ENCODE assay signal across 1 cellular context in the genomic region with DNA sequence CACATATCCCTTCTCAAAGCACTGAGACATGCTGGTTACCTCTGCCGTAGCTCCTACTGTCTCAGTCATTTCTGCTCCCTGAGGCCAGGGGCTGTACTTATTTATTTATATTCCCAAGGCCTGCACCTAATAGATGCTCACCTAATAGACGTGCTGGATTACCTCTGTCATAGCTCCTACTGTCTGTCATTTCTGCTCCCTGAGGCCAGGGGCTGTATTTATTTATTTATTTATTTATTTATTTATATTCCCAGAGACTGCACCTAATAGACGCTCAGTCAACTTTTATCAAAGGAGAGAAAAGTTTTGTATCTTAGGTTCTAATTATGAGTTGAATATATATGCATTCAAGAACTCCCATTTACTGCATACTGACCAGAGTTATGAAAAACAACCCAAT.
A peak's percentile ranks its signal among the peaks of the same experiment; 100 is the strongest.
TF ChIP-seq lines count a peak whose summit lies in the region.

No MANE protein-coding gene starts in this region.

TF ChIP-seq in HEK293, 187 proteins besides CTCF, POLR2A, EP300 and RAD21 (continued from another document and continues in another):
- TF ChIP-seq, protein P1, sequence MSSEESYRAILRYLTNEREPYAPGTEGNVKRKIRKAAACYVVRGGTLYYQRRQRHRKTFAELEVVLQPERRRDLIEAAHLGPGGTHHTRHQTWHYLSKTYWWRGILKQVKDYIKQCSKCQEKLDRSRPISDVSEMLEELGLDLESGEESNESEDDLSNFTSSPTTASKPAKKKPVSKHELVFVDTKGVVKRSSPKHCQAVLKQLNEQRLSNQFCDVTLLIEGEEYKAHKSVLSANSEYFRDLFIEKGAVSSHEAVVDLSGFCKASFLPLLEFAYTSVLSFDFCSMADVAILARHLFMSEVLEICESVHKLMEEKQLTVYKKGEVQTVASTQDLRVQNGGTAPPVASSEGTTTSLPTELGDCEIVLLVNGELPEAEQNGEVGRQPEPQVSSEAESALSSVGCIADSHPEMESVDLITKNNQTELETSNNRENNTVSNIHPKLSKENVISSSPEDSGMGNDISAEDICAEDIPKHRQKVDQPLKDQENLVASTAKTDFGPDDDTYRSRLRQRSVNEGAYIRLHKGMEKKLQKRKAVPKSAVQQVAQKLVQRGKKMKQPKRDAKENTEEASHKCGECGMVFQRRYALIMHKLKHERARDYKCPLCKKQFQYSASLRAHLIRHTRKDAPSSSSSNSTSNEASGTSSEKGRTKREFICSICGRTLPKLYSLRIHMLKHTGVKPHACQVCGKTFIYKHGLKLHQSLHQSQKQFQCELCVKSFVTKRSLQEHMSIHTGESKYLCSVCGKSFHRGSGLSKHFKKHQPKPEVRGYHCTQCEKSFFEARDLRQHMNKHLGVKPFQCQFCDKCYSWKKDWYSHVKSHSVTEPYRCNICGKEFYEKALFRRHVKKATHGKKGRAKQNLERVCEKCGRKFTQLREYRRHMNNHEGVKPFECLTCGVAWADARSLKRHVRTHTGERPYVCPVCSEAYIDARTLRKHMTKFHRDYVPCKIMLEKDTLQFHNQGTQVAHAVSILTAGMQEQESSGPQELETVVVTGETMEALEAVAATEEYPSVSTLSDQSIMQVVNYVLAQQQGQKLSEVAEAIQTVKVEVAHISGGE (tag by site-specific recombination; conservative IDR thresholded peaks at IDR 0.05; ENCODE audit: low read depth) = peak; percentile 73
- TF ChIP-seq, protein P2, sequence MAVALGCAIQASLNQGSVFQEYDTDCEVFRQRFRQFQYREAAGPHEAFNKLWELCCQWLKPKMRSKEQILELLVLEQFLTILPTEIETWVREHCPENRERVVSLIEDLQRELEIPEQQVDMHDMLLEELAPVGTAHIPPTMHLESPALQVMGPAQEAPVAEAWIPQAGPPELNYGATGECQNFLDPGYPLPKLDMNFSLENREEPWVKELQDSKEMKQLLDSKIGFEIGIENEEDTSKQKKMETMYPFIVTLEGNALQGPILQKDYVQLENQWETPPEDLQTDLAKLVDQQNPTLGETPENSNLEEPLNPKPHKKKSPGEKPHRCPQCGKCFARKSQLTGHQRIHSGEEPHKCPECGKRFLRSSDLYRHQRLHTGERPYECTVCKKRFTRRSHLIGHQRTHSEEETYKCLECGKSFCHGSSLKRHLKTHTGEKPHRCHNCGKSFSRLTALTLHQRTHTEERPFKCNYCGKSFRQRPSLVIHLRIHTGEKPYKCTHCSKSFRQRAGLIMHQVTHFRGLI (tag by site-specific recombination; IDR thresholded peaks at IDR 0.05) = no peak
- no peak for TF ChIP-seq ZSCAN23 (tag by site-specific recombination; IDR thresholded peaks at IDR 0.05)
- no peak for TF ChIP-seq ZBTB1 (tag by site-specific recombination; IDR thresholded peaks at IDR 0.05)
- TF ChIP-seq, protein P3, sequence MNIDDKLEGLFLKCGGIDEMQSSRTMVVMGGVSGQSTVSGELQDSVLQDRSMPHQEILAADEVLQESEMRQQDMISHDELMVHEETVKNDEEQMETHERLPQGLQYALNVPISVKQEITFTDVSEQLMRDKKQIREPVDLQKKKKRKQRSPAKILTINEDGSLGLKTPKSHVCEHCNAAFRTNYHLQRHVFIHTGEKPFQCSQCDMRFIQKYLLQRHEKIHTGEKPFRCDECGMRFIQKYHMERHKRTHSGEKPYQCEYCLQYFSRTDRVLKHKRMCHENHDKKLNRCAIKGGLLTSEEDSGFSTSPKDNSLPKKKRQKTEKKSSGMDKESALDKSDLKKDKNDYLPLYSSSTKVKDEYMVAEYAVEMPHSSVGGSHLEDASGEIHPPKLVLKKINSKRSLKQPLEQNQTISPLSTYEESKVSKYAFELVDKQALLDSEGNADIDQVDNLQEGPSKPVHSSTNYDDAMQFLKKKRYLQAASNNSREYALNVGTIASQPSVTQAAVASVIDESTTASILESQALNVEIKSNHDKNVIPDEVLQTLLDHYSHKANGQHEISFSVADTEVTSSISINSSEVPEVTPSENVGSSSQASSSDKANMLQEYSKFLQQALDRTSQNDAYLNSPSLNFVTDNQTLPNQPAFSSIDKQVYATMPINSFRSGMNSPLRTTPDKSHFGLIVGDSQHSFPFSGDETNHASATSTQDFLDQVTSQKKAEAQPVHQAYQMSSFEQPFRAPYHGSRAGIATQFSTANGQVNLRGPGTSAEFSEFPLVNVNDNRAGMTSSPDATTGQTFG (tag by site-specific recombination; IDR thresholded peaks at IDR 0.05; ENCODE audit: borderline replicate concordance) = no peak
- no peak for TF ChIP-seq SALL2 (tag by site-specific recombination; IDR thresholded peaks at IDR 0.05; ENCODE audit: borderline replicate concordance)
- TF ChIP-seq ZNF114 (tag by site-specific recombination; IDR thresholded peaks at IDR 0.05) = no peak
- TF ChIP-seq, protein P4, sequence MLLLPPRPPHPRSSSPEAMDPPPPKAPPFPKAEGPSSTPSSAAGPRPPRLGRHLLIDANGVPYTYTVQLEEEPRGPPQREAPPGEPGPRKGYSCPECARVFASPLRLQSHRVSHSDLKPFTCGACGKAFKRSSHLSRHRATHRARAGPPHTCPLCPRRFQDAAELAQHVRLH (tag by site-specific recombination; IDR thresholded peaks at IDR 0.05) = no peak
- TF ChIP-seq, protein P5, sequence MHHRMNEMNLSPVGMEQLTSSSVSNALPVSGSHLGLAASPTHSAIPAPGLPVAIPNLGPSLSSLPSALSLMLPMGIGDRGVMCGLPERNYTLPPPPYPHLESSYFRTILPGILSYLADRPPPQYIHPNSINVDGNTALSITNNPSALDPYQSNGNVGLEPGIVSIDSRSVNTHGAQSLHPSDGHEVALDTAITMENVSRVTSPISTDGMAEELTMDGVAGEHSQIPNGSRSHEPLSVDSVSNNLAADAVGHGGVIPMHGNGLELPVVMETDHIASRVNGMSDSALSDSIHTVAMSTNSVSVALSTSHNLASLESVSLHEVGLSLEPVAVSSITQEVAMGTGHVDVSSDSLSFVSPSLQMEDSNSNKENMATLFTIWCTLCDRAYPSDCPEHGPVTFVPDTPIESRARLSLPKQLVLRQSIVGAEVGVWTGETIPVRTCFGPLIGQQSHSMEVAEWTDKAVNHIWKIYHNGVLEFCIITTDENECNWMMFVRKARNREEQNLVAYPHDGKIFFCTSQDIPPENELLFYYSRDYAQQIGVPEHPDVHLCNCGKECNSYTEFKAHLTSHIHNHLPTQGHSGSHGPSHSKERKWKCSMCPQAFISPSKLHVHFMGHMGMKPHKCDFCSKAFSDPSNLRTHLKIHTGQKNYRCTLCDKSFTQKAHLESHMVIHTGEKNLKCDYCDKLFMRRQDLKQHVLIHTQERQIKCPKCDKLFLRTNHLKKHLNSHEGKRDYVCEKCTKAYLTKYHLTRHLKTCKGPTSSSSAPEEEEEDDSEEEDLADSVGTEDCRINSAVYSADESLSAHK (tag by site-specific recombination; IDR thresholded peaks at IDR 0.05) = no peak
- TF ChIP-seq ZBTB48 (tag by site-specific recombination; IDR thresholded peaks at IDR 0.05) = no peak
- no peak for TF ChIP-seq ZNF16 (tag by site-specific recombination; IDR thresholded peaks at IDR 0.05; ENCODE audit: low read depth)
- no peak for TF ChIP-seq SCRT1 (tag by site-specific recombination; IDR thresholded peaks at IDR 0.05; ENCODE audit: borderline replicate concordance)
- TF ChIP-seq HOXC10 (CRISPR knock-in tag; IDR thresholded peaks at IDR 0.05) = no peak
- no peak for TF ChIP-seq ZNF157 (tag by site-specific recombination; IDR thresholded peaks at IDR 0.05)
- TF ChIP-seq ZNF174 (tag by site-specific recombination; IDR thresholded peaks at IDR 0.05) = no peak
- TF ChIP-seq ZNF830 (tag by site-specific recombination; IDR thresholded peaks at IDR 0.05; ENCODE audit: low read depth) = no peak
- TF ChIP-seq, protein P6, sequence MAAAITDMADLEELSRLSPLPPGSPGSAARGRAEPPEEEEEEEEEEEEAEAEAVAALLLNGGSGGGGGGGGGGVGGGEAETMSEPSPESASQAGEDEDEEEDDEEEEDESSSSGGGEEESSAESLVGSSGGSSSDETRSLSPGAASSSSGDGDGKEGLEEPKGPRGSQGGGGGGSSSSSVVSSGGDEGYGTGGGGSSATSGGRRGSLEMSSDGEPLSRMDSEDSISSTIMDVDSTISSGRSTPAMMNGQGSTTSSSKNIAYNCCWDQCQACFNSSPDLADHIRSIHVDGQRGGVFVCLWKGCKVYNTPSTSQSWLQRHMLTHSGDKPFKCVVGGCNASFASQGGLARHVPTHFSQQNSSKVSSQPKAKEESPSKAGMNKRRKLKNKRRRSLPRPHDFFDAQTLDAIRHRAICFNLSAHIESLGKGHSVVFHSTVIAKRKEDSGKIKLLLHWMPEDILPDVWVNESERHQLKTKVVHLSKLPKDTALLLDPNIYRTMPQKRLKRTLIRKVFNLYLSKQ (tag by site-specific recombination; IDR thresholded peaks at IDR 0.05; ENCODE audit: borderline replicate concordance) = no peak
- TF ChIP-seq ZNF768 (tag by site-specific recombination; IDR thresholded peaks at IDR 0.05) = no peak
- TF ChIP-seq ZFP37 (tag by site-specific recombination; IDR thresholded peaks at IDR 0.05) = no peak
- TF ChIP-seq ZNF610 (tag by site-specific recombination; IDR thresholded peaks at IDR 0.05; ENCODE audit: borderline replicate concordance) = no peak
- TF ChIP-seq, protein P7, sequence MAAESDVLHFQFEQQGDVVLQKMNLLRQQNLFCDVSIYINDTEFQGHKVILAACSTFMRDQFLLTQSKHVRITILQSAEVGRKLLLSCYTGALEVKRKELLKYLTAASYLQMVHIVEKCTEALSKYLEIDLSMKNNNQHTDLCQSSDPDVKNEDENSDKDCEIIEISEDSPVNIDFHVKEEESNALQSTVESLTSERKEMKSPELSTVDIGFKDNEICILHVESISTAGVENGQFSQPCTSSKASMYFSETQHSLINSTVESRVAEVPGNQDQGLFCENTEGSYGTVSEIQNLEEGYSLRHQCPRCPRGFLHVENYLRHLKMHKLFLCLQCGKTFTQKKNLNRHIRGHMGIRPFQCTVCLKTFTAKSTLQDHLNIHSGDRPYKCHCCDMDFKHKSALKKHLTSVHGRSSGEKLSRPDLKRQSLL (tag by site-specific recombination; IDR thresholded peaks at IDR 0.05) = no peak
- TF ChIP-seq ZNF561 (tag by site-specific recombination; IDR thresholded peaks at IDR 0.05; ENCODE audit: borderline replicate concordance) = no peak
- no peak for TF ChIP-seq REPIN1 (tag by site-specific recombination; IDR thresholded peaks at IDR 0.05; ENCODE audit: low read depth)
- TF ChIP-seq ZNF555 (tag by site-specific recombination; conservative IDR thresholded peaks at IDR 0.05) = peak; percentile 73
- no peak for TF ChIP-seq ZNF146 (tag by site-specific recombination; IDR thresholded peaks at IDR 0.05)
- no peak for TF ChIP-seq ZNF223 (tag by site-specific recombination; IDR thresholded peaks at IDR 0.05)
- TF ChIP-seq ZNF626 (tag by site-specific recombination; IDR thresholded peaks at IDR 0.05) = no peak
- TF ChIP-seq ZNF776 (tag by site-specific recombination; IDR thresholded peaks at IDR 0.05; ENCODE audit: borderline replicate concordance) = no peak
- TF ChIP-seq ZNF138 (tag by site-specific recombination; IDR thresholded peaks at IDR 0.05; ENCODE audit: borderline replicate concordance) = 0 out of 2 replicates have a peak, but pooled peaks have one; percentile 19
- no peak for TF ChIP-seq ZNF155 (tag by site-specific recombination; IDR thresholded peaks at IDR 0.05)
- TF ChIP-seq ZNF501 (tag by site-specific recombination; IDR thresholded peaks at IDR 0.05) = no peak
- TF ChIP-seq ZNF121 (tag by site-specific recombination; IDR thresholded peaks at IDR 0.05) = no peak
- TF ChIP-seq GFI1B (tag by site-specific recombination; IDR thresholded peaks at IDR 0.05) = no peak
- TF ChIP-seq, protein P8, sequence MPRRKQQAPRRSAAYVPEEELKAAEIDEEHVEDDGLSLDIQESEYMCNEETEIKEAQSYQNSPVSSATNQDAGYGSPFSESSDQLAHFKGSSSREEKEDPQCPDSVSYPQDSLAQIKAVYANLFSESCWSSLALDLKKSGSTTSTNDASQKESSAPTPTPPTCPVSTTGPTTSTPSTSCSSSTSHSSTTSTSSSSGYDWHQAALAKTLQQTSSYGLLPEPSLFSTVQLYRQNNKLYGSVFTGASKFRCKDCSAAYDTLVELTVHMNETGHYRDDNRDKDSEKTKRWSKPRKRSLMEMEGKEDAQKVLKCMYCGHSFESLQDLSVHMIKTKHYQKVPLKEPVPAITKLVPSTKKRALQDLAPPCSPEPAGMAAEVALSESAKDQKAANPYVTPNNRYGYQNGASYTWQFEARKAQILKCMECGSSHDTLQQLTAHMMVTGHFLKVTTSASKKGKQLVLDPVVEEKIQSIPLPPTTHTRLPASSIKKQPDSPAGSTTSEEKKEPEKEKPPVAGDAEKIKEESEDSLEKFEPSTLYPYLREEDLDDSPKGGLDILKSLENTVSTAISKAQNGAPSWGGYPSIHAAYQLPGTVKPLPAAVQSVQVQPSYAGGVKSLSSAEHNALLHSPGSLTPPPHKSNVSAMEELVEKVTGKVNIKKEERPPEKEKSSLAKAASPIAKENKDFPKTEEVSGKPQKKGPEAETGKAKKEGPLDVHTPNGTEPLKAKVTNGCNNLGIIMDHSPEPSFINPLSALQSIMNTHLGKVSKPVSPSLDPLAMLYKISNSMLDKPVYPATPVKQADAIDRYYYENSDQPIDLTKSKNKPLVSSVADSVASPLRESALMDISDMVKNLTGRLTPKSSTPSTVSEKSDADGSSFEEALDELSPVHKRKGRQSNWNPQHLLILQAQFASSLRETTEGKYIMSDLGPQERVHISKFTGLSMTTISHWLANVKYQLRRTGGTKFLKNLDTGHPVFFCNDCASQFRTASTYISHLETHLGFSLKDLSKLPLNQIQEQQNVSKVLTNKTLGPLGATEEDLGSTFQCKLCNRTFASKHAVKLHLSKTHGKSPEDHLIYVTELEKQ (tag by site-specific recombination; IDR thresholded peaks at IDR 0.05; ENCODE audit: borderline replicate concordance) = no peak
- no peak for TF ChIP-seq ZNF37A (tag by site-specific recombination; IDR thresholded peaks at IDR 0.05)
- TF ChIP-seq ZNF530 (tag by site-specific recombination; IDR thresholded peaks at IDR 0.05; ENCODE audit: low read depth) = no peak
- TF ChIP-seq ZNF24 (tag by site-specific recombination; IDR thresholded peaks at IDR 0.05) = no peak
- no peak for TF ChIP-seq MEIS1 (CRISPR knock-in tag; IDR thresholded peaks at IDR 0.05; ENCODE audit: borderline replicate concordance)
- no peak for TF ChIP-seq ZNF10 (tag by site-specific recombination; IDR thresholded peaks at IDR 0.05)
- no peak for TF ChIP-seq ZNF112 (tag by site-specific recombination; IDR thresholded peaks at IDR 0.05)
- no peak for TF ChIP-seq BCL11B (tag by site-specific recombination; IDR thresholded peaks at IDR 0.05; ENCODE audit: low read depth)
- no peak for TF ChIP-seq ZNF843 (tag by site-specific recombination; IDR thresholded peaks at IDR 0.05)
